ENCODE assay signal across 14 cellular contexts in the genomic region with DNA sequence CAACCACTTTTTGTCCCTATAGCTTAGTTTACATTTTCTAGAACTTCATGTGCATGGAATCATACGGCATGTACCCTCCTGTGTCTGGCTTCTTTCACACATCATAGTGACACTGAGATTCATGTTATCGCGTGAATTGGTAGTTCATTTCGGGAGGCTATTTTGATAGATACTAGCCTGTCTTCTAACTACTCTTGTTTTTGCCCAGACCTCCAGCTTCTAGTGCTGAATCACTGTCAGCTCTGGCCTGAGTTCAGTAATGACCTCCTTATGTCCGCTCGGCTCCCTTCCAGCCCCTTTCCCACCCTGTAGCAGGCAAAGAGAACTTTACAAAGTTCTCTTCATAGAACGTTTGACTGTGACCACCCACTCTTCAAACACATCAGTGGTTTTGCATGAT. TPM values are rescaled to one million over a fixed set of nuclear protein-coding genes. Genes with fewer than 3 reads are reported as not detected.
A peak's percentile ranks its signal among the peaks of the same experiment; 100 is the strongest.
DNase-seq lines count a peak whose midpoint lies in the region; ATAC-seq and TF ChIP-seq lines count a peak whose summit lies in the region.
"Had no signal": no experiment of that assay in that cellular context is flagged by ENCODE, and none has a peak within 500 bp of the region (broad histone marks: within the 10 kb centered on the region; RNA-seq: fewer than 3 reads in every experiment).

No MANE protein-coding gene starts in this region.

- H3K27me3 ChIP-seq in osteoblast (ENCODE audit: insufficient read depth, low read length) (no peaks in the 10 kb centered on the region), upper lobe of left lung (no peaks in the 10 kb centered on the region)

- no peaks in the 10 kb centered on the region for H3K79me2 ChIP-seq in osteoblast (ENCODE audit: insufficient read depth, low read length)

- H3K36me3 ChIP-seq in osteoblast (ENCODE audit: insufficient read depth, low read length) = no peaks in the 10 kb centered on the region
- H3K36me3 ChIP-seq in upper lobe of left lung = no peaks in the 10 kb centered on the region

- H3K4me3 Mint-ChIP-seq in IgD-negative memory B cell = peak overlapping the region; percentile 71 to 91 (median 88)

- DNase-seq in G401 (ENCODE audit: low spot score) = peak; percentile 70
- DNase-seq in fibroblast of peridontal ligament (ENCODE audit: extremely low read depth) = peak; percentile 7
- no peak for DNase-seq in osteoblast (ENCODE audit: insufficient read length, low spot score, missing footprints)
- DNase-seq in NCI-H1092 (lab: John Stamatoyannopoulos, UW) = no peak
- DNase-seq in upper lobe of left lung = no peak
- DNase-seq in medulla oblongata (ENCODE audit: extremely low spot score) = no peak
- DNase-seq: activated T-cell treated with anti-CD3 and anti-CD28 coated beads, Interleukin-2, amount 50 U/mL, for 48 hours; mucosa of descending colon; NCI-H1436 treated with DMSO at 0.1 percent for 48 hours; stimulated activated naive CD8-positive, alpha-beta T cell treated with anti-CD3 and anti-CD28 coated beads, Interleukin-15, Interleukin-2, amounts not matched to agents 100 U/mL and 50 U/mL, for 24 hours had no signal

- H3K9me3 Mint-ChIP-seq in IgD-negative memory B cell = no peaks in the 10 kb centered on the region

- H3K36me3 Mint-ChIP-seq in IgD-negative memory B cell = peaks cover 5% of the 10 kb centered on the region

- H3K4me2 ChIP-seq in osteoblast (ENCODE audit: insufficient read depth, low read length) = no peak overlapping the region

- ATAC-seq in GM21360 (IDR thresholded peaks at IDR 0.05; ENCODE audit: unreplicated experiment) (peak; percentile 4), upper lobe of left lung (ENCODE audit: low FRiP score in 2 of 2) (no peak)

- peaks cover 2% of the 10 kb centered on the region for H3K27me3 Mint-ChIP-seq in IgD-negative memory B cell

- peaks cover 19 to 32% (median 30%) of the 10 kb centered on the region in 3 donors for H3K4me1 Mint-ChIP-seq in IgD-negative memory B cell

- H3K27ac ChIP-seq in osteoblast (ENCODE audit: low read depth, low read length) (no peak overlapping the region), upper lobe of left lung (peak overlapping the region in 1 of 4 donors; percentile 7)

- no peak overlapping the region for H3K4me3 ChIP-seq in osteoblast (ENCODE audit: insufficient read depth, low read length)
- H3K4me3 ChIP-seq in upper lobe of left lung = no peak overlapping the region
- H3K4me3 ChIP-seq: HAP-1, mucosa of descending colon had no signal

- no peaks in the 10 kb centered on the region for H4K20me1 ChIP-seq in osteoblast (ENCODE audit: insufficient read depth, low read length)

- H3K9me3 ChIP-seq in osteoblast (ENCODE audit: low read depth, low read length) = no peaks in the 10 kb centered on the region
- no peaks in the 10 kb centered on the region for H3K9me3 ChIP-seq in upper lobe of left lung
- H3K9me3 ChIP-seq: HAP-1, mucosa of descending colon had no signal

- no peak overlapping the region for H2AFZ ChIP-seq in osteoblast (ENCODE audit: low read length)

- in situ Hi-C loops in G401 (cut with HindIII; ENCODE audit: low sequenced_read_pairs) = no loop called here

- H3K27ac Mint-ChIP-seq in IgD-negative memory B cell = peak overlapping the region; percentile 89 to 99 (median 99)

- WGBS in upper lobe of left lung, 2 donors = 86 to 89% methylated on average over 7 of the region's 7 CpGs

- no peak for TF ChIP-seq POLR2A in upper lobe of left lung (IDR thresholded peaks at IDR 0.05)

- TF ChIP-seq CTCF in osteoblast (IDR thresholded peaks at IDR 0.05; ENCODE audit: extremely low read depth, low read depth, low read length) (no peak), upper lobe of left lung (IDR thresholded peaks at IDR 0.05) (no peak)

- no peak for TF ChIP-seq EP300 in upper lobe of left lung (IDR thresholded peaks at IDR 0.05)

- no peaks in the 10 kb centered on the region for H3K4me1 ChIP-seq in osteoblast (ENCODE audit: insufficient read depth, low read length)
- no peaks in the 10 kb centered on the region for H3K4me1 ChIP-seq in upper lobe of left lung
- H3K4me1 ChIP-seq: HAP-1 had no signal

RNA-seq across cellular contexts. Expression of a gene that starts 14.1 kb away (rescaled TPM):
- total RNA-seq in G401 (2014; rRNA removed; shearing (Covaris generic)) = 28.0 and 36.1 TPM in 2 replicates
- 4.6 TPM for polyA plus RNA-seq in IgD-negative memory B cell
- total RNA-seq in osteoblast (1.8 and 2.5 TPM in 2 replicates), upper lobe of left lung (1 to 10 TPM in 4 of 6 donors, under 1 TPM in 2; under 0.01 to 3.5 (median 1.4) TPM)

RNA-seq across cellular contexts. Expression of a gene that starts 45.8 kb away (rescaled TPM):
- not detected in 2 replicates for total RNA-seq in G401 (2014; rRNA removed; shearing (Covaris generic))
- 1.2 TPM for polyA plus RNA-seq in IgD-negative memory B cell
- total RNA-seq in osteoblast (not detected in 2 replicates), upper lobe of left lung (not detected)
- total RNA-seq: mucosa of descending colon, pulmonary artery endothelial cell had no signal

Comparison
In these comparisons a context has a peak if more than half of its experiments do, and no peak if none do; other contexts are left out.
1. DNase-seq: peak in G401 (single experiment) and fibroblast of peridontal ligament (single experiment); none in osteoblast (single experiment), NCI-H1092 (single experiment), upper lobe of left lung (0 of 2) and medulla oblongata (single experiment).